16 cellular contexts compared by ENCODE assay signal in genomic region chr9:135269912-135270630, GRCh38.
DNase-seq lines count a peak whose midpoint lies in the region; ATAC-seq, FAIRE-seq and TF ChIP-seq lines count a peak whose summit lies in the region.
"Had no signal": no experiment of that assay in that cellular context is flagged by ENCODE, and none has a peak within 500 bp of the region (broad histone marks: within the 10 kb centered on the region; RNA-seq: fewer than 3 reads in every experiment).

No MANE protein-coding gene starts in this region.

- no peaks in the 10 kb centered on the region for H3K36me3 Mint-ChIP-seq in brain
- H3K36me3 Mint-ChIP-seq in naive thymus-derived CD4-positive, alpha-beta T cell, result no peaks in the 10 kb centered on the region
- H3K36me3 Mint-ChIP-seq: CD14-positive monocyte had no signal

- H3K9me3 ChIP-seq in HEK293 (ENCODE audit: control insufficient read depth, insufficient read depth, low read depth, low read length) (no peaks in the 10 kb centered on the region), transverse colon (no peaks in the 10 kb centered on the region)
- no peaks in the 10 kb centered on the region for H3K9me3 ChIP-seq in naive thymus-derived CD4-positive, alpha-beta T cell (ENCODE audit: control insufficient read depth in 2 of 3, low read length in 3 of 3)

- peak; percentile 95 for FAIRE-seq in urothelium cell line (lab: Jason Lieb, UNC)
- FAIRE-seq: RCC 7860 had no signal

- intact Hi-C loops in naive thymus-derived CD4-positive, alpha-beta T cell (cut with micrococcal nuclease), result loop anchor here in 1 of 2 donors (5.0 kb wide), 1 partner anchor 183 kb away; the partner anchor contains the start of gene OLFM1
- intact Hi-C loops in transverse colon (cut with DNase I; ENCODE audit: low total_unique reads), result no loop called here

- H3K4me3 ChIP-seq in HEK293 (ENCODE audit: low read depth, low read length) (no peak overlapping the region), transverse colon (no peak overlapping the region)
- H3K4me3 ChIP-seq in naive thymus-derived CD4-positive, alpha-beta T cell (ENCODE audit: low read length), result no peak overlapping the region

- H3K27ac Mint-ChIP-seq in brain, result peak overlapping the region in 4 of 5 experiments; percentile 1 to 94 (median 59)
- no peak overlapping the region for H3K27ac Mint-ChIP-seq in naive thymus-derived CD4-positive, alpha-beta T cell

- H3K27me3 ChIP-seq in naive thymus-derived CD4-positive, alpha-beta T cell (ENCODE audit: control insufficient read depth in 2 of 2, insufficient read depth in 2 of 2, low read length in 2 of 2), result no peaks in the 10 kb centered on the region
- H3K27me3 ChIP-seq in transverse colon, result peaks cover 13% of the 10 kb centered on the region

- peaks cover 8% of the 10 kb centered on the region for H3K27me3 Mint-ChIP-seq in brain
- peaks cover 0 to 59% (median 15%) of the 10 kb centered on the region in 5 donors for H3K27me3 Mint-ChIP-seq in naive thymus-derived CD4-positive, alpha-beta T cell

- TF ChIP-seq CTCF in HEK293 (tag by site-specific recombination; IDR thresholded peaks at IDR 0.05) (no peak), brain (conservative IDR thresholded peaks at IDR 0.05) (no peak), transverse colon (IDR thresholded peaks at IDR 0.05) (no peak)

- no peaks in the 10 kb centered on the region for H3K4me1 ChIP-seq in HEK293 (ENCODE audit: control insufficient read depth, insufficient read depth, low read length)
- H3K4me1 ChIP-seq in naive thymus-derived CD4-positive, alpha-beta T cell (ENCODE audit: control insufficient read depth in 2 of 2, insufficient read depth in 2 of 2, low read length in 2 of 2), result no peaks in the 10 kb centered on the region
- no peaks in the 10 kb centered on the region for H3K4me1 ChIP-seq in transverse colon

- no peak overlapping the region for H3K27ac ChIP-seq in HEK293 (ENCODE audit: extremely low read depth, low read depth, low read length)
- no peak overlapping the region for H3K27ac ChIP-seq in naive thymus-derived CD4-positive, alpha-beta T cell (ENCODE audit: low read depth, low read length)
- H3K27ac ChIP-seq in transverse colon, result no peak overlapping the region

- WGBS in transverse colon (ENCODE audit: low coverage in 1 of 2), 2 donors, result 79 to 91% methylated on average over 15 of the region's 15 CpGs

- H3K4me1 Mint-ChIP-seq in brain, result peaks cover 67% of the 10 kb centered on the region
- no peaks in the 10 kb centered on the region for H3K4me1 Mint-ChIP-seq in naive thymus-derived CD4-positive, alpha-beta T cell
- H3K4me1 Mint-ChIP-seq: CD14-positive monocyte had no signal

- CTCF ChIA-PET in HEK293 (lab: Yijun Ruan, JAX), result interaction anchor here (1.0 kb wide), 2 partner anchors 143 to 184 kb away, joined by 3 to 4 read pairs; no protein-coding TSS in a partner anchor
- CTCF ChIA-PET in naive thymus-derived CD4-positive, alpha-beta T cell (lab: Charles Lee), result no interaction called here

- peak overlapping the region in 1 of 5 experiments; percentile 16 for H3K4me3 Mint-ChIP-seq in brain
- H3K4me3 Mint-ChIP-seq in naive thymus-derived CD4-positive, alpha-beta T cell, result no peak overlapping the region
- H3K4me3 Mint-ChIP-seq: CD14-positive monocyte had no signal

- POLR2A ChIA-PET in HEK293 (lab: Yijun Ruan, JAX), result no interaction called here
- POLR2A ChIA-PET in naive thymus-derived CD4-positive, alpha-beta T cell (lab: Charles Lee), result no interaction called here

- no peak for TF ChIP-seq POLR2A in transverse colon (IDR thresholded peaks at IDR 0.05)

- no peaks in the 10 kb centered on the region for H3K9me3 Mint-ChIP-seq in brain
- peaks cover 0 to 5% (median 0%) of the 10 kb centered on the region in 11 donors for H3K9me3 Mint-ChIP-seq in naive thymus-derived CD4-positive, alpha-beta T cell

- H3K36me3 ChIP-seq in HEK293 (ENCODE audit: control insufficient read depth in 2 of 2, insufficient read depth in 1 of 2, low read length in 2 of 2), result no peaks in the 10 kb centered on the region
- no peaks in the 10 kb centered on the region for H3K36me3 ChIP-seq in naive thymus-derived CD4-positive, alpha-beta T cell (ENCODE audit: control insufficient read depth in 2 of 3, insufficient read depth in 3 of 3, low read length in 3 of 3)
- no peaks in the 10 kb centered on the region for H3K36me3 ChIP-seq in transverse colon

- DNase-seq in naive thymus-derived CD4-positive, alpha-beta T cell, result no peak
- DNase-seq in urothelium cell line (ENCODE audit: low spot score) (no peak), ureter (ENCODE audit: low spot score) (no peak), transverse colon (no peak)
- no peak for DNase-seq in stimulated activated naive CD4-positive, alpha-beta T cell treated with Interleukin-2 at 50 U/mL for 16 hours (lab: John Stamatoyannopoulos, UW)
- DNase-seq: AML-193, DMS79 treated with DMSO at 0.1 percent for 48 hours, HCEC 1CT, KBM-7, NCI-H1105, NCI-H1694 had no signal

- TF ChIP-seq EP300 in transverse colon (IDR thresholded peaks at IDR 0.05; ENCODE audit: low read depth), result no peak

- ATAC-seq in naive thymus-derived CD4-positive, alpha-beta T cell, result peak; percentile 20
- ATAC-seq: Right ventricle myocardium inferior had no signal

- in situ Hi-C loops in transverse colon (cut with MboI; ENCODE audit: low pct_ligation_motif_present in 1 of 4, low pct_unique_long_range_greater_than_20kb in 1 of 4, low sequenced_read_pairs in 3 of 4), result no loop called here

TF ChIP-seq in HEK293, 187 proteins besides CTCF, POLR2A, EP300 and RAD21:
- TF ChIP-seq, protein P1, sequence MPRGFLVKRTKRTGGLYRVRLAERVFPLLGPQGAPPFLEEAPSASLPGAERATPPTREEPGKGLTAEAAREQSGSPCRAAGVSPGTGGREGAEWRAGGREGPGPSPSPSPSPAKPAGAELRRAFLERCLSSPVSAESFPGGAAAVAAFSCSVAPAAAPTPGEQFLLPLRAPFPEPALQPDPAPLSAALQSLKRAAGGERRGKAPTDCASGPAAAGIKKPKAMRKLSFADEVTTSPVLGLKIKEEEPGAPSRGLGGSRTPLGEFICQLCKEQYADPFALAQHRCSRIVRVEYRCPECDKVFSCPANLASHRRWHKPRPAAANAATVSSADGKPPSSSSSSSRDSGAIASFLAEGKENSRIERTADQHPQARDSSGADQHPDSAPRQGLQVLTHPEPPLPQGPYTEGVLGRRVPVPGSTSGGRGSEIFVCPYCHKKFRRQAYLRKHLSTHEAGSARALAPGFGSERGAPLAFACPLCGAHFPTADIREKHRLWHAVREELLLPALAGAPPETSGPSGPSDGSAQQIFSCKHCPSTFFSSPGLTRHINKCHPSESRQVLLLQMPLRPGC (tag by site-specific recombination; IDR thresholded peaks at IDR 0.05), result no peak
- TF ChIP-seq SP3 (tag by site-specific recombination; IDR thresholded peaks at IDR 0.05) (no peak), ZNF843 (tag by site-specific recombination; IDR thresholded peaks at IDR 0.05) (no peak), ZBTB21 (tag by site-specific recombination; IDR thresholded peaks at IDR 0.05) (no peak), ZNF544 (tag by site-specific recombination; IDR thresholded peaks at IDR 0.05) (no peak), ZNF18 (tag by site-specific recombination; IDR thresholded peaks at IDR 0.05) (peak; percentile 72; the same call in 1 of the 2 replicates)
- TF ChIP-seq, protein P2, sequence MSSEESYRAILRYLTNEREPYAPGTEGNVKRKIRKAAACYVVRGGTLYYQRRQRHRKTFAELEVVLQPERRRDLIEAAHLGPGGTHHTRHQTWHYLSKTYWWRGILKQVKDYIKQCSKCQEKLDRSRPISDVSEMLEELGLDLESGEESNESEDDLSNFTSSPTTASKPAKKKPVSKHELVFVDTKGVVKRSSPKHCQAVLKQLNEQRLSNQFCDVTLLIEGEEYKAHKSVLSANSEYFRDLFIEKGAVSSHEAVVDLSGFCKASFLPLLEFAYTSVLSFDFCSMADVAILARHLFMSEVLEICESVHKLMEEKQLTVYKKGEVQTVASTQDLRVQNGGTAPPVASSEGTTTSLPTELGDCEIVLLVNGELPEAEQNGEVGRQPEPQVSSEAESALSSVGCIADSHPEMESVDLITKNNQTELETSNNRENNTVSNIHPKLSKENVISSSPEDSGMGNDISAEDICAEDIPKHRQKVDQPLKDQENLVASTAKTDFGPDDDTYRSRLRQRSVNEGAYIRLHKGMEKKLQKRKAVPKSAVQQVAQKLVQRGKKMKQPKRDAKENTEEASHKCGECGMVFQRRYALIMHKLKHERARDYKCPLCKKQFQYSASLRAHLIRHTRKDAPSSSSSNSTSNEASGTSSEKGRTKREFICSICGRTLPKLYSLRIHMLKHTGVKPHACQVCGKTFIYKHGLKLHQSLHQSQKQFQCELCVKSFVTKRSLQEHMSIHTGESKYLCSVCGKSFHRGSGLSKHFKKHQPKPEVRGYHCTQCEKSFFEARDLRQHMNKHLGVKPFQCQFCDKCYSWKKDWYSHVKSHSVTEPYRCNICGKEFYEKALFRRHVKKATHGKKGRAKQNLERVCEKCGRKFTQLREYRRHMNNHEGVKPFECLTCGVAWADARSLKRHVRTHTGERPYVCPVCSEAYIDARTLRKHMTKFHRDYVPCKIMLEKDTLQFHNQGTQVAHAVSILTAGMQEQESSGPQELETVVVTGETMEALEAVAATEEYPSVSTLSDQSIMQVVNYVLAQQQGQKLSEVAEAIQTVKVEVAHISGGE (tag by site-specific recombination; conservative IDR thresholded peaks at IDR 0.05; ENCODE audit: low read depth), result no peak

Comparison
In these comparisons a context has a peak if more than half of its experiments do, and no peak if none do; other contexts are left out.
1. H3K27ac Mint-ChIP-seq: peak in brain (4 of 5); none in naive thymus-derived CD4-positive, alpha-beta T cell (0 of 9).